In genomic region chr5:154058055-154059038, GRCh38 we compare ENCODE assay signal across 9 cellular contexts. TPM values are rescaled to one million over a fixed set of nuclear protein-coding genes. Genes with fewer than 3 reads are reported as not detected.
A peak's percentile ranks its signal among the peaks of the same experiment; 100 is the strongest.
DNase-seq lines count a peak whose midpoint lies in the region; ATAC-seq and TF ChIP-seq lines count a peak whose summit lies in the region.
"Had no signal": no experiment of that assay in that cellular context is flagged by ENCODE, and none has a peak within 500 bp of the region (broad histone marks: within the 10 kb centered on the region; RNA-seq: fewer than 3 reads in every experiment).

No MANE protein-coding gene starts in this region.

- POLR2A ChIA-PET in HEK293T (lab: Yijun Ruan, JAX), result interaction anchor here (2.5 kb wide), 1 partner anchor 20 kb away, joined by 14 read pairs; the partner anchor contains the start of genes FAM114A2 and MFAP3

- no peaks in the 10 kb centered on the region for H3K27me3 ChIP-seq in foreskin keratinocyte
- H3K27me3 ChIP-seq: upper lobe of left lung had no signal

- DNase-seq in HEK293T (ENCODE audit: extremely low spot score) (peak; percentile 14), NCI-H1105 treated with DMSO at 0.1 percent for 48 hours (lab: John Stamatoyannopoulos, UW) (peak; percentile 62), foreskin keratinocyte (no peak), 8988T (no peak), COR-L47 (lab: John Stamatoyannopoulos, UW) (no peak)
- DNase-seq in central memory CD4-positive, alpha-beta T cell, result no peak

- CTCF ChIA-PET in HEK293T (lab: Yijun Ruan, JAX), result interaction anchor here (1.0 to 1.9 kb wide), 2 partner anchors 12 to 14 kb away, joined by 3 to 13 read pairs; no protein-coding TSS in a partner anchor

- peak; percentile 79 for ATAC-seq in GM18867 (IDR thresholded peaks at IDR 0.05; ENCODE audit: unreplicated experiment)
- ATAC-seq in foreskin keratinocyte, result peak; percentile 16

- H3K27ac ChIP-seq in foreskin keratinocyte, result no peak overlapping the region
- H3K27ac ChIP-seq: SK-N-MC, upper lobe of left lung had no signal

- no peaks in the 10 kb centered on the region for H3K4me1 ChIP-seq in foreskin keratinocyte

- TF ChIP-seq CTCF in foreskin keratinocyte (conservative IDR thresholded peaks at IDR 0.05), result no peak

TF ChIP-seq in HEK293T, 16 proteins besides CTCF, POLR2A, EP300 and RAD21:
- TF ChIP-seq PKNOX1 (IDR thresholded peaks at IDR 0.05) (peak; percentile 69), FOXM1 (IDR thresholded peaks at IDR 0.05; ENCODE audit: borderline replicate concordance) (no peak), HDGF (IDR thresholded peaks at IDR 0.05; ENCODE audit: borderline replicate concordance) (no peak), ZNF384 (IDR thresholded peaks at IDR 0.05) (no peak), FOXK2 (IDR thresholded peaks at IDR 0.05) (no peak), L3MBTL2 (conservative IDR thresholded peaks at IDR 0.05) (no peak), CTBP1 (IDR thresholded peaks at IDR 0.05; ENCODE audit: borderline replicate concordance) (no peak), SUZ12 (IDR thresholded peaks at IDR 0.05) (no peak)

RNA-seq across cellular contexts. Expression of gene MFAP3, which starts 19.6 kb away (rescaled TPM):
- 34.6 and 34.8 TPM in 2 replicates for total RNA-seq in foreskin keratinocyte
- polyA plus RNA-seq in foreskin keratinocyte, result 2.0 and 2.9 TPM in 2 replicates

RNA-seq across cellular contexts. Expression of gene FAM114A2, which starts 19.6 kb away (rescaled TPM):
- 16.4 and 18.6 TPM in 2 replicates for total RNA-seq in foreskin keratinocyte
- polyA plus RNA-seq in foreskin keratinocyte, result 6.1 and 6.8 TPM in 2 replicates

Comparison
In these comparisons a context has a peak if more than half of its experiments do, and no peak if none do; other contexts are left out.
1. DNase-seq: peak in HEK293T (single experiment) and NCI-H1105 treated with DMSO at 0.1 percent for 48 hours (single experiment); none in foreskin keratinocyte (0 of 2), central memory CD4-positive, alpha-beta T cell (single experiment), 8988T (single experiment) and COR-L47 (single experiment).